In genomic region chr17:80785477-80786178, GRCh38 we compare ENCODE assay signal across 10 cellular contexts.
A peak's percentile ranks its signal among the peaks of the same experiment; 100 is the strongest.
DNase-seq lines count a peak whose midpoint lies in the region; ATAC-seq lines count a peak whose summit lies in the region.
"Had no signal": no experiment of that assay in that cellular context is flagged by ENCODE, and none has a peak within 500 bp of the region (broad histone marks: within the 10 kb centered on the region; RNA-seq: fewer than 3 reads in every experiment).

No MANE protein-coding gene starts in this region.

- ATAC-seq in HG02678 (IDR thresholded peaks at IDR 0.05; ENCODE audit: unreplicated experiment): no peak
- ATAC-seq in GM18517 (IDR thresholded peaks at IDR 0.05; ENCODE audit: unreplicated experiment): no peak
- ATAC-seq: left colon had no signal

- intact Hi-C loops in head of caudate nucleus (cut with DNase I): no loop called here

- DNase-seq in NCI-H1417 (lab: John Stamatoyannopoulos, UW) (peak; percentile 54 to 88 (median 82)), NCI-H1417 treated with DMSO at 0.1 percent for 48 hours (lab: John Stamatoyannopoulos, UW) (no peak), head of caudate nucleus (peak in 23 of 42 donors; percentile 24 to 81 (median 51)), NCI-H146 treated with DMSO at 0.1 percent for 48 hours (lab: John Stamatoyannopoulos, UW; ENCODE audit: unreplicated experiment) (no peak)
- peak; percentile 66 to 72 for DNase-seq in activated CD4-positive, alpha-beta T cell treated with anti-CD3 and anti-CD28 coated beads, Interleukin-2, amount 50 U/mL, for 48 hours
- DNase-seq in stimulated activated CD4-positive, alpha-beta T cell treated with anti-CD3 and anti-CD28 coated beads, Interleukin-4, amount 100 ng/mL, for 48 hours (ENCODE audit: low read depth in 2 of 2): peak; percentile 39 to 52
- DNase-seq: left colon, RPMI8226 had no signal

Comparison
In these comparisons a context has a peak if more than half of its experiments do, and no peak if none do; other contexts are left out.
1. DNase-seq: peak in NCI-H1417 (3 of 3), activated CD4-positive, alpha-beta T cell treated with anti-CD3 and anti-CD28 coated beads, Interleukin-2, amount 50 U/mL, for 48 hours (2 of 2), head of caudate nucleus (23 of 42) and stimulated activated CD4-positive, alpha-beta T cell treated with anti-CD3 and anti-CD28 coated beads, Interleukin-4, amount 100 ng/mL, for 48 hours (2 of 2); none in NCI-H1417 treated with DMSO at 0.1 percent for 48 hours (single experiment) and NCI-H146 treated with DMSO at 0.1 percent for 48 hours (single experiment).